Comparison of ENCODE assay signal across 18 cellular contexts in genomic region chr2:54122171-54122935, GRCh38. TPM values are rescaled to one million over a fixed set of nuclear protein-coding genes. Genes with fewer than 3 reads are reported as not detected.
DNase-seq lines count a peak whose midpoint lies in the region; ATAC-seq and TF ChIP-seq lines count a peak whose summit lies in the region.
"Had no signal": no experiment of that assay in that cellular context is flagged by ENCODE, and none has a peak within 500 bp of the region (broad histone marks: within the 10 kb centered on the region; RNA-seq: fewer than 3 reads in every experiment).

No MANE protein-coding gene starts in this region.

- ATAC-seq in psoas muscle: peak in 3 of 4 donors; percentile 17 to 24 (median 18)
- no peak for ATAC-seq in stimulated activated effector memory CD8-positive, alpha-beta T cell treated with anti-CD3 and anti-CD28 coated beads, Interleukin-12 subunit alpha, Interleukin-12 subunit beta, amount 100 ng/mL, for 72 hours
- ATAC-seq: natural killer cell, sciatic nerve had no signal

- no peak for TF ChIP-seq CTCF in adrenal gland (IDR thresholded peaks at IDR 0.05)
- TF ChIP-seq CTCF in left ventricle myocardium inferior (IDR thresholded peaks at IDR 0.05; ENCODE audit: borderline replicate concordance): no peak
- no peak for TF ChIP-seq CTCF in psoas muscle (IDR thresholded peaks at IDR 0.05)

- peak; percentile 32 for DNase-seq in EH (ENCODE audit: low read depth)
- DNase-seq in adrenal gland: peak in 4 of 7 donors; percentile 29 to 35 (median 34)
- no peak for DNase-seq in left ventricle myocardium inferior
- DNase-seq in psoas muscle: no peak
- no peak for DNase-seq in globus pallidus (ENCODE audit: low spot score)
- no peak for DNase-seq in activated gamma-delta T cell (lab: John Stamatoyannopoulos, UW)
- no peak for DNase-seq in stimulated activated effector memory CD8-positive, alpha-beta T cell treated with anti-CD3 and anti-CD28 coated beads, Interleukin-12 subunit alpha, Interleukin-12 subunit beta, amount 100 ng/mL, for 72 hours (ENCODE audit: low spot score in 2 of 2)
- no peak for DNase-seq in NCI-H187 (lab: John Stamatoyannopoulos, UW)
- DNase-seq: body of pancreas; COR-L47; GDM1; glutamatergic neuron; kidney; MV-4-11; natural killer cell; NCI-H2171; stimulated activated naive CD4-positive, alpha-beta T cell treated with Interleukin-2 at 50 U/mL for 16 hours had no signal

- no peak overlapping the region for H3K4me3 Mint-ChIP-seq in stimulated activated effector memory CD8-positive, alpha-beta T cell treated with anti-CD3 and anti-CD28 coated beads, Interleukin-12 subunit alpha, Interleukin-12 subunit beta, amount 100 ng/mL, for 72 hours
- H3K4me3 Mint-ChIP-seq: natural killer cell had no signal

- intact Hi-C loops in adrenal gland (cut with DNase I): no loop called here
- intact Hi-C loops in left ventricle myocardium inferior (cut with micrococcal nuclease): no loop called here
- intact Hi-C loops in psoas muscle (cut with DNase I): loop anchor here in 1 of 2 donors (5.0 kb wide), 1 partner anchor 335 kb away; the partner anchor contains the start of gene SPTBN1

- 57 to 70% (median 61%) methylated on average over 3 of the region's 3 CpGs for WGBS in adrenal gland, 4 donors
- 47 to 67% (median 52%) methylated on average over 3 of the region's 3 CpGs for WGBS in psoas muscle, 3 donors

- no peaks in the 10 kb centered on the region for H3K9me3 ChIP-seq in adrenal gland (replicated peaks in 1 of 3)
- H3K9me3 ChIP-seq in left ventricle myocardium inferior (replicated peaks): peaks cover 9% of the 10 kb centered on the region
- H3K9me3 ChIP-seq in psoas muscle: peaks cover 9% of the 10 kb centered on the region

- no peak for TF ChIP-seq POLR2A in adrenal gland (IDR thresholded peaks at IDR 0.05)

- H3K27ac Mint-ChIP-seq in stimulated activated effector memory CD8-positive, alpha-beta T cell treated with anti-CD3 and anti-CD28 coated beads, Interleukin-12 subunit alpha, Interleukin-12 subunit beta, amount 100 ng/mL, for 72 hours: no peak overlapping the region
- H3K27ac Mint-ChIP-seq: natural killer cell had no signal

- H3K9me3 Mint-ChIP-seq in stimulated activated effector memory CD8-positive, alpha-beta T cell treated with anti-CD3 and anti-CD28 coated beads, Interleukin-12 subunit alpha, Interleukin-12 subunit beta, amount 100 ng/mL, for 72 hours: no peaks in the 10 kb centered on the region
- H3K9me3 Mint-ChIP-seq: natural killer cell had no signal

- H3K27me3 ChIP-seq in adrenal gland: no peaks in the 10 kb centered on the region
- H3K27me3 ChIP-seq in left ventricle myocardium inferior (ENCODE audit: low read depth): no peaks in the 10 kb centered on the region
- no peaks in the 10 kb centered on the region for H3K27me3 ChIP-seq in psoas muscle (ENCODE audit: insufficient read depth in 3 of 3, low read length in 2 of 3)
- H3K27me3 ChIP-seq: body of pancreas had no signal

- H3K4me1 ChIP-seq in adrenal gland (replicated peaks in 1 of 2) (peaks cover 5 to 19% of the 10 kb centered on the region in 2 donors), left ventricle myocardium inferior (peaks cover 27% of the 10 kb centered on the region), psoas muscle (peaks cover 26% of the 10 kb centered on the region)
- H3K4me1 ChIP-seq: body of pancreas had no signal

- H3K27ac ChIP-seq in adrenal gland (peak overlapping the region; percentile 14 to 75 (median 73)), left ventricle myocardium inferior (replicated peaks) (peak overlapping the region; percentile 87), psoas muscle (peak overlapping the region; percentile 86)
- H3K27ac ChIP-seq: body of pancreas had no signal

- no peaks in the 10 kb centered on the region for H3K36me3 Mint-ChIP-seq in stimulated activated effector memory CD8-positive, alpha-beta T cell treated with anti-CD3 and anti-CD28 coated beads, Interleukin-12 subunit alpha, Interleukin-12 subunit beta, amount 100 ng/mL, for 72 hours

- no peaks in the 10 kb centered on the region for H3K36me3 ChIP-seq in adrenal gland (replicated peaks in 1 of 2)
- H3K36me3 ChIP-seq in left ventricle myocardium inferior: peaks cover 7% of the 10 kb centered on the region
- H3K36me3 ChIP-seq in psoas muscle (ENCODE audit: insufficient read depth in 1 of 2, low read depth in 1 of 2): peaks cover 0 to 18% of the 10 kb centered on the region in 2 donors

- H3K4me3 ChIP-seq in adrenal gland (no peak overlapping the region), left ventricle myocardium inferior (peak overlapping the region; percentile 53), psoas muscle (peak overlapping the region; percentile 44)
- H3K4me3 ChIP-seq: body of pancreas had no signal

- no peaks in the 10 kb centered on the region for H3K4me1 Mint-ChIP-seq in stimulated activated effector memory CD8-positive, alpha-beta T cell treated with anti-CD3 and anti-CD28 coated beads, Interleukin-12 subunit alpha, Interleukin-12 subunit beta, amount 100 ng/mL, for 72 hours
- H3K4me1 Mint-ChIP-seq: natural killer cell had no signal

RNA-seq across cellular contexts. Expression of gene ACYP2, which starts 6.9 kb away (rescaled TPM):
- total RNA-seq in adrenal gland (100 to 1,000 TPM in 1 of 8 donors, 10 to 100 TPM in 7; 40.3 to 101 (median 51.7) TPM), left ventricle myocardium inferior (76.7 TPM), psoas muscle (100 to 1,000 TPM in 2 of 4 donors, 10 to 100 TPM in 2; 74.6 to 112 (median 93.5) TPM)
- polyA plus RNA-seq in adrenal gland (10 to 100 TPM; 49.3 to 72.1 (median 60.2) TPM), psoas muscle (100 to 1,000 TPM in 2 of 3 donors, 10 to 100 TPM in 1; 73.5 to 231 (median 137) TPM)

Comparison
In these comparisons a context has a peak if more than half of its experiments do, and no peak if none do; other contexts are left out.
1. DNase-seq: peak in EH (single experiment) and adrenal gland (4 of 7); none in left ventricle myocardium inferior (single experiment), psoas muscle (0 of 2), globus pallidus (single experiment), activated gamma-delta T cell (single experiment), stimulated activated effector memory CD8-positive, alpha-beta T cell treated with anti-CD3 and anti-CD28 coated beads, Interleukin-12 subunit alpha, Interleukin-12 subunit beta, amount 100 ng/mL, for 72 hours (0 of 2) and NCI-H187 (0 of 2).
2. H3K4me3 ChIP-seq: peak in left ventricle myocardium inferior (single experiment) and psoas muscle (single experiment); none in adrenal gland (0 of 4).
3. Peak in every context shown above with its lines, with median percentiles within 50 percentile points of each other: H3K27ac ChIP-seq.